In the genomic region with DNA sequence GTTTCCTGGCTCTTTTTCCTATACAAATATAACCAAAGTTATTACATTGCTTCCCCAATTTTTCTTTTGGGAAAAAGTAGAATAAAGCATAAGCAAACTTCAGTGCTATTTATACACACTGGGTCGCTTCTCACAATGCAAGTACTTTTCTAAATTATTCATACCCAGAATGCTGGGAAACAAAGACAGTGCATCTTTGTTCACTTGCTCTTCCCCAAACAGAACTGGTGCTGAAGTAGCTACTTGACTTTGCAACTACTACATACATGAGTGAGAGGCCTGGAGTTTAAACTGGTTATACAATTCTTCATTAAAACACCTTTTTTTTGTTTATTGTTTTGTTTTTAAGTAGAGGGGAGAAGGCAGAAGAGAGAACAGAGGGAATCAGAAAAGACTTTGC, we compare ENCODE assay signal across 16 cellular contexts. TPM values are rescaled to one million over a fixed set of nuclear protein-coding genes. Genes with fewer than 3 reads are reported as not detected.
DNase-seq lines count a peak whose midpoint lies in the region; ATAC-seq lines count a peak whose summit lies in the region.
"Had no signal": no experiment of that assay in that cellular context is flagged by ENCODE, and none has a peak within 500 bp of the region (broad histone marks: within the 10 kb centered on the region; RNA-seq: fewer than 3 reads in every experiment).

No MANE protein-coding gene starts in this region.

- intact Hi-C loops in activated naive CD4-positive, alpha-beta T cell treated with anti-CD3 and anti-CD28 coated beads for 36 hours (cut with micrococcal nuclease) = loop anchor here (10.0 kb wide), 1 partner anchor 448 kb away; no protein-coding TSS in a partner anchor

- no peaks in the 10 kb centered on the region for H3K27me3 Mint-ChIP-seq in activated naive CD4-positive, alpha-beta T cell treated with anti-CD3 and anti-CD28 coated beads, Interleukin-2, amount 50 U/mL, for 24 hours
- no peaks in the 10 kb centered on the region for H3K27me3 Mint-ChIP-seq in activated naive CD4-positive, alpha-beta T cell treated with anti-CD3 and anti-CD28 coated beads for 36 hours (ENCODE audit: low read depth)
- no peaks in the 10 kb centered on the region for H3K27me3 Mint-ChIP-seq in activated CD8-positive, alpha-beta T cell treated with anti-CD3 and anti-CD28 coated beads, Interleukin-2, amount 10 ng/mL, durations not matched to agents 7 days and 5 days (ENCODE audit: low read depth)
- peaks cover 0 to 2% (median 0%) of the 10 kb centered on the region in 3 donors for H3K27me3 Mint-ChIP-seq in immature natural killer cell (ENCODE audit: low read depth in 3 of 3)
- H3K27me3 Mint-ChIP-seq: activated CD4-positive, alpha-beta T cell treated with anti-CD3 and anti-CD28 coated beads for 36 hours had no signal

- no peak for ATAC-seq in activated CD8-positive, alpha-beta T cell treated with anti-CD3 and anti-CD28 coated beads, Interleukin-2, amount 10 ng/mL, durations not matched to agents 7 days and 5 days
- no peak for ATAC-seq in HG02571 (IDR thresholded peaks at IDR 0.05; ENCODE audit: unreplicated experiment)

- no peak for DNase-seq in activated naive CD4-positive, alpha-beta T cell treated with anti-CD3 and anti-CD28 coated beads for 36 hours
- DNase-seq in activated CD8-positive, alpha-beta T cell treated with anti-CD3 and anti-CD28 coated beads, Interleukin-2, amount 10 ng/mL, durations not matched to agents 7 days and 5 days = no peak
- no peak for DNase-seq in immature natural killer cell
- no peak for DNase-seq in 8988T
- DNase-seq in kidney tubule cell (ENCODE audit: low spot score) = no peak
- DNase-seq: ACHN, Caco-2, H9, NCI-H2081, RPMI8226, small intestine had no signal

- CTCF ChIA-PET in activated naive CD4-positive, alpha-beta T cell treated with anti-CD3 and anti-CD28 coated beads for 36 hours (lab: Charles Lee) = no interaction called here
- CTCF ChIA-PET in activated CD8-positive, alpha-beta T cell treated with anti-CD3 and anti-CD28 coated beads, Interleukin-2, amount 10 ng/mL, durations not matched to agents 7 days and 5 days (lab: Charles Lee) = interaction anchor here (1.0 to 1.1 kb wide), 2 partner anchors 116 to 160 kb away, joined by 3 read pairs; no protein-coding TSS in a partner anchor

- H3K27ac ChIP-seq in temporal lobe (ENCODE audit: low read depth, low read length) = peak overlapping the region; percentile 96
- H3K27ac ChIP-seq: parathyroid adenoma had no signal

- no peak overlapping the region for H3K4me3 Mint-ChIP-seq in activated naive CD4-positive, alpha-beta T cell treated with anti-CD3 and anti-CD28 coated beads, Interleukin-2, amount 50 U/mL, for 24 hours
- no peak overlapping the region for H3K4me3 Mint-ChIP-seq in activated naive CD4-positive, alpha-beta T cell treated with anti-CD3 and anti-CD28 coated beads for 36 hours
- no peak overlapping the region for H3K4me3 Mint-ChIP-seq in activated CD8-positive, alpha-beta T cell treated with anti-CD3 and anti-CD28 coated beads, Interleukin-2, amount 10 ng/mL, durations not matched to agents 7 days and 5 days
- peak overlapping the region in 1 of 5 donors; percentile 46 for H3K4me3 Mint-ChIP-seq in immature natural killer cell
- H3K4me3 Mint-ChIP-seq: H9 had no signal

- no peaks in the 10 kb centered on the region for H3K9me3 Mint-ChIP-seq in activated naive CD4-positive, alpha-beta T cell treated with anti-CD3 and anti-CD28 coated beads, Interleukin-2, amount 50 U/mL, for 24 hours
- no peaks in the 10 kb centered on the region for H3K9me3 Mint-ChIP-seq in activated naive CD4-positive, alpha-beta T cell treated with anti-CD3 and anti-CD28 coated beads for 36 hours
- H3K9me3 Mint-ChIP-seq in activated CD8-positive, alpha-beta T cell treated with anti-CD3 and anti-CD28 coated beads, Interleukin-2, amount 10 ng/mL, durations not matched to agents 7 days and 5 days (ENCODE audit: insufficient read depth) = no peaks in the 10 kb centered on the region
- no peaks in the 10 kb centered on the region for H3K9me3 Mint-ChIP-seq in immature natural killer cell
- H3K9me3 Mint-ChIP-seq: H9 had no signal

- peaks cover 27% of the 10 kb centered on the region for H3K36me3 Mint-ChIP-seq in activated naive CD4-positive, alpha-beta T cell treated with anti-CD3 and anti-CD28 coated beads, Interleukin-2, amount 50 U/mL, for 24 hours
- peaks cover 56% of the 10 kb centered on the region for H3K36me3 Mint-ChIP-seq in activated naive CD4-positive, alpha-beta T cell treated with anti-CD3 and anti-CD28 coated beads for 36 hours (ENCODE audit: low read depth)
- H3K36me3 Mint-ChIP-seq in activated CD8-positive, alpha-beta T cell treated with anti-CD3 and anti-CD28 coated beads, Interleukin-2, amount 10 ng/mL, durations not matched to agents 7 days and 5 days (ENCODE audit: low read depth) = peaks cover 68% of the 10 kb centered on the region
- H3K36me3 Mint-ChIP-seq in immature natural killer cell = peaks cover 14 to 41% (median 25%) of the 10 kb centered on the region in 3 donors

- POLR2A ChIA-PET in activated CD8-positive, alpha-beta T cell treated with anti-CD3 and anti-CD28 coated beads, Interleukin-2, amount 10 ng/mL, durations not matched to agents 7 days and 5 days (lab: Charles Lee) = no interaction called here

- peak overlapping the region; percentile 90 for H3K27ac Mint-ChIP-seq in activated naive CD4-positive, alpha-beta T cell treated with anti-CD3 and anti-CD28 coated beads, Interleukin-2, amount 50 U/mL, for 24 hours
- H3K27ac Mint-ChIP-seq in activated naive CD4-positive, alpha-beta T cell treated with anti-CD3 and anti-CD28 coated beads for 36 hours = no peak overlapping the region
- H3K27ac Mint-ChIP-seq in activated CD8-positive, alpha-beta T cell treated with anti-CD3 and anti-CD28 coated beads, Interleukin-2, amount 10 ng/mL, durations not matched to agents 7 days and 5 days = peak overlapping the region; percentile 6
- peak overlapping the region; percentile 15 to 77 (median 59) for H3K27ac Mint-ChIP-seq in immature natural killer cell

- H3K4me1 Mint-ChIP-seq in activated naive CD4-positive, alpha-beta T cell treated with anti-CD3 and anti-CD28 coated beads, Interleukin-2, amount 50 U/mL, for 24 hours = peaks cover 43% of the 10 kb centered on the region
- peaks cover 25% of the 10 kb centered on the region for H3K4me1 Mint-ChIP-seq in activated naive CD4-positive, alpha-beta T cell treated with anti-CD3 and anti-CD28 coated beads for 36 hours (ENCODE audit: low read depth)
- H3K4me1 Mint-ChIP-seq in activated CD8-positive, alpha-beta T cell treated with anti-CD3 and anti-CD28 coated beads, Interleukin-2, amount 10 ng/mL, durations not matched to agents 7 days and 5 days (ENCODE audit: low read depth) = peaks cover 24% of the 10 kb centered on the region
- H3K4me1 Mint-ChIP-seq in immature natural killer cell = peaks cover 17 to 42% of the 10 kb centered on the region in 2 donors

RNA-seq across cellular contexts. Expression of a gene that starts 40.2 kb away (rescaled TPM):
- total RNA-seq in activated naive CD4-positive, alpha-beta T cell treated with anti-CD3 and anti-CD28 coated beads for 36 hours = 10 to 100 TPM; 14.4 to 14.8 TPM
- total RNA-seq in activated CD8-positive, alpha-beta T cell treated with anti-CD3 and anti-CD28 coated beads, Interleukin-2, amount 10 ng/mL, durations not matched to agents 7 days and 5 days = 10 to 100 TPM; 19.3 to 21.0 TPM
- 10 to 100 TPM in 1 of 3 donors, 1 to 10 TPM in 2; 6.0 to 14.4 (median 7.9) TPM for polyA plus RNA-seq in immature natural killer cell
- 62.2 TPM for total RNA-seq in temporal lobe

RNA-seq across cellular contexts. Expression of a gene that starts 51.4 kb away (rescaled TPM):
- 10 to 100 TPM; 22.5 to 25.0 TPM for total RNA-seq in activated naive CD4-positive, alpha-beta T cell treated with anti-CD3 and anti-CD28 coated beads for 36 hours
- 10 to 100 TPM; 27.9 to 29.3 TPM for total RNA-seq in activated CD8-positive, alpha-beta T cell treated with anti-CD3 and anti-CD28 coated beads, Interleukin-2, amount 10 ng/mL, durations not matched to agents 7 days and 5 days
- polyA plus RNA-seq in immature natural killer cell = 10 to 100 TPM; 45.0 to 62.7 (median 54.1) TPM
- 0.49 TPM for total RNA-seq in temporal lobe

Comparison
In these comparisons a context has a peak if more than half of its experiments do, and no peak if none do; other contexts are left out.
1. RNA of a gene that starts 51.4 kb away (total RNA-seq): 27.9 to 29.3 TPM in activated CD8-positive, alpha-beta T cell treated with anti-CD3 and anti-CD28 coated beads, Interleukin-2, amount 10 ng/mL, durations not matched to agents 7 days and 5 days and 22.5 to 25.0 TPM in activated naive CD4-positive, alpha-beta T cell treated with anti-CD3 and anti-CD28 coated beads for 36 hours; 0.49 TPM in temporal lobe (single experiment); every median in the first group is over 10 times any median in the second.